21 cellular contexts compared by ENCODE assay signal in the genomic region with DNA sequence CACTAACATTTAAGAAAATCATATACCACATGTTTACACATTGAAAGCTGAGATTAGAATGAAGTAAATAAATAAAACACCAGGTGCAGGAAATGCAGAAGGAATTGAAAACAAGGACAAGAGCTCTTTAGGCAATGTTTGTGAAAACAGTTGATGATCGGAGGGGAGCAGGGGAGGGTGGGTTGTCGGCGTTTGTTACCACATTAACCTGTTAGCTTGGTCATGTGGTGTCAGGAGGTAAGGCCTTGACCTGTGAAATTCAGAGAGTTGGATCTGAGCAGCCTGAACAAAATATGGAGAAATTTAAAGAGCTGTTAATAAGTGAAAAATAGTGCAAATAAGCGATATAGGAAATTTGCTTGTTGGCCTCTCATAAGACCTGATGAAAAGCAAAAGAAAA.
"Had no signal": no experiment of that assay in that cellular context is flagged by ENCODE, and none has a peak within 500 bp of the region (broad histone marks: within the 10 kb centered on the region; RNA-seq: fewer than 3 reads in every experiment).

No MANE protein-coding gene starts in this region.

- H3K27ac Mint-ChIP-seq: activated naive CD4-positive, alpha-beta T cell treated with anti-CD3 and anti-CD28 coated beads, Interleukin-2, amount 50 U/mL, for 72 hours; activated T-cell treated with anti-CD3 and anti-CD28 coated beads, Interleukin-2, amount 50 U/mL, for 72 hours; memory B cell; naive thymus-derived CD4-positive, alpha-beta T cell; neural progenitor cell; stimulated activated naive CD8-positive, alpha-beta T cell treated with anti-CD3 and anti-CD28 coated beads, Interleukin-15, Interleukin-2, amounts not matched to agents 100 ng/mL and 50 ng/mL, for 24 hours; type B pancreatic cell had no signal

- H3K4me1 ChIP-seq: adrenal gland, esophagus muscularis mucosa, neural progenitor cell, psoas muscle, suprapubic skin had no signal

- H3K4me3 Mint-ChIP-seq: activated T-cell treated with anti-CD3 and anti-CD28 coated beads, Interleukin-2, amount 50 U/mL, for 72 hours; memory B cell; naive thymus-derived CD4-positive, alpha-beta T cell; neural progenitor cell; stimulated activated naive CD8-positive, alpha-beta T cell treated with anti-CD3 and anti-CD28 coated beads, Interleukin-15, Interleukin-2, amounts not matched to agents 100 ng/mL and 50 ng/mL, for 24 hours; type B pancreatic cell had no signal

- H3K9me3 ChIP-seq: adrenal gland, esophagus muscularis mucosa, psoas muscle, suprapubic skin had no signal

- H3K27ac ChIP-seq: adrenal gland, esophagus muscularis mucosa, neural progenitor cell, psoas muscle, skin epidermis, suprapubic skin, VCaP had no signal

- H3K27me3 ChIP-seq: adrenal gland, esophagus muscularis mucosa, neural progenitor cell, suprapubic skin had no signal

- DNase-seq: activated CD4-positive, alpha-beta T cell treated with anti-CD3 and anti-CD28 coated beads for 1 hour; activated CD4-positive, alpha-beta T cell treated with anti-CD3 and anti-CD28 coated beads, Interleukin-2, amount 50 U/mL, for 4 hours; activated effector memory CD4-positive, alpha-beta T cell treated with anti-CD3 and anti-CD28 coated beads, Interleukin-2, amount 50 U/mL, for 16 hours; activated T-cell treated with anti-CD3 and anti-CD28 coated beads, Interleukin-2, amount 50 U/mL, for 72 hours; adrenal gland; effector CD4-positive, alpha-beta T cell; naive thymus-derived CD4-positive, alpha-beta T cell; psoas muscle; right cardiac atrium; stimulated activated CD4-positive, alpha-beta T cell treated with anti-CD3 and anti-CD28 coated beads, Interleukin-15, amount 100 ng/mL, for 24 hours; stimulated activated CD4-positive, alpha-beta T cell treated with anti-CD3 and anti-CD28 coated beads, Interleukin-2, amount 100 ng/mL, for 48 hours; T-helper 2 cell had no signal

- ATAC-seq: activated naive CD4-positive, alpha-beta T cell treated with anti-CD3 and anti-CD28 coated beads, Interleukin-2, amount 50 U/mL, for 72 hours; activated T-cell treated with anti-CD3 and anti-CD28 coated beads, Interleukin-2, amount 50 U/mL, for 72 hours; naive thymus-derived CD4-positive, alpha-beta T cell; psoas muscle; right cardiac atrium had no signal

- H3K9me3 Mint-ChIP-seq: memory B cell; neural progenitor cell; stimulated activated naive CD8-positive, alpha-beta T cell treated with anti-CD3 and anti-CD28 coated beads, Interleukin-15, Interleukin-2, amounts not matched to agents 100 ng/mL and 50 ng/mL, for 24 hours; type B pancreatic cell had no signal

- H3K4me2 ChIP-seq: neural progenitor cell had no signal

- H3K36me3 Mint-ChIP-seq: activated naive CD4-positive, alpha-beta T cell treated with anti-CD3 and anti-CD28 coated beads, Interleukin-2, amount 50 U/mL, for 72 hours; memory B cell; naive thymus-derived CD4-positive, alpha-beta T cell; neural progenitor cell; type B pancreatic cell had no signal

- H3K36me3 ChIP-seq: adrenal gland, esophagus muscularis mucosa, neural progenitor cell, suprapubic skin had no signal

- H3K4me1 Mint-ChIP-seq: memory B cell; naive thymus-derived CD4-positive, alpha-beta T cell; neural progenitor cell had no signal

- H3K27me3 Mint-ChIP-seq: memory B cell; naive thymus-derived CD4-positive, alpha-beta T cell; stimulated activated naive CD8-positive, alpha-beta T cell treated with anti-CD3 and anti-CD28 coated beads, Interleukin-15, Interleukin-2, amounts not matched to agents 100 ng/mL and 50 ng/mL, for 24 hours; type B pancreatic cell had no signal

- H3K4me3 ChIP-seq: adrenal gland, esophagus muscularis mucosa, neural progenitor cell, psoas muscle, skin epidermis, suprapubic skin had no signal
